24 cellular contexts compared by ENCODE assay signal in the genomic region with DNA sequence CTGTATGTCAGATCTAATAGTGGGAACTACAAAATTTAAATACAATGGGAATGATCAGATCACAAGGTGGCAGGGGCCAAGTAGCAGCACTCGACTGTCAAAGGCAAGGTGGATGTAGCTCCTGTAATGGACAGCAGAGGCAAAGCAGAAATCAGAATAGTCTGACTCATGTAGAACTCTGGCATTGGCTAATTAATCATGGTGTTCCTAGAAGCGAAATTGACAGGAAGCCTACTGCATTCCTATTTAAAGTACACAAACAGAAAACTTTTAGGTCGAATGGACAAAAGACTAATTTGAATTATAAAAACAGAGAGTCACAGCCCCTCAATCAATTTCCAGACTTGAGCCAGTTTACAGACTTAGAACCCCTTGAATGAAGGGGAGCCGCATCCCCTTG. TPM values are rescaled to one million over a fixed set of nuclear protein-coding genes. Genes with fewer than 3 reads are reported as not detected.
DNase-seq lines count a peak whose midpoint lies in the region; ATAC-seq, FAIRE-seq and TF ChIP-seq lines count a peak whose summit lies in the region.
"Had no signal": no experiment of that assay in that cellular context is flagged by ENCODE, and none has a peak within 500 bp of the region (broad histone marks: within the 10 kb centered on the region; RNA-seq: fewer than 3 reads in every experiment).

No MANE protein-coding gene starts in this region.

- H3K9ac ChIP-seq in endothelial cell of umbilical vein (replicated peaks; ENCODE audit: extremely low read depth, insufficient read depth, low read length): no peak overlapping the region
- H3K9ac ChIP-seq: GM23248 had no signal

- POLR2A ChIA-PET in endothelial cell of umbilical vein (lab: Charles Lee): no interaction called here
- POLR2A ChIA-PET in activated CD8-positive, alpha-beta T cell treated with anti-CD3 and anti-CD28 coated beads, Interleukin-2, amount 10 ng/mL, durations not matched to agents 7 days and 5 days (lab: Charles Lee): no interaction called here

- peaks cover 11% of the 10 kb centered on the region for H3K9me3 Mint-ChIP-seq in natural killer cell treated with Interleukin-12 subunit alpha and Interleukin-12 subunit beta and Interleukin-15 and Interleukin-18, amount 100 ng/mL, for 72 hours
- no peaks in the 10 kb centered on the region for H3K9me3 Mint-ChIP-seq in natural killer cell
- peaks cover 7% of the 10 kb centered on the region for H3K9me3 Mint-ChIP-seq in activated CD8-positive, alpha-beta T cell treated with anti-CD3 and anti-CD28 coated beads, Interleukin-2, amount 10 ng/mL, durations not matched to agents 7 days and 5 days (ENCODE audit: insufficient read depth)

- TF ChIP-seq CTCF in natural killer cell (IDR thresholded peaks at IDR 0.05) (no peak), endothelial cell of umbilical vein (IDR thresholded peaks at IDR 0.05; ENCODE audit: extremely low read depth in 1 of 2, insufficient read depth in 1 of 2, low read depth in 1 of 2, low read length in 2 of 2) (no peak)

- H3K4me1 Mint-ChIP-seq in natural killer cell treated with Interleukin-12 subunit alpha and Interleukin-12 subunit beta and Interleukin-15 and Interleukin-18, amount 100 ng/mL, for 72 hours (ENCODE audit: low read depth in 2 of 2): peaks cover 82 to 83% of the 10 kb centered on the region in 2 donors
- H3K4me1 Mint-ChIP-seq in natural killer cell: peaks cover 45 to 56% of the 10 kb centered on the region in 2 donors
- H3K4me1 Mint-ChIP-seq in activated CD8-positive, alpha-beta T cell treated with anti-CD3 and anti-CD28 coated beads, Interleukin-2, amount 10 ng/mL, durations not matched to agents 7 days and 5 days (ENCODE audit: low read depth): peaks cover 31% of the 10 kb centered on the region

- dilution Hi-C loops in endothelial cell of umbilical vein (cut with MboI; ENCODE audit: extremely low pct_ligation_motif_present, low sequenced_read_pairs): no loop called here

- no peaks in the 10 kb centered on the region for H3K79me2 ChIP-seq in endothelial cell of umbilical vein (ENCODE audit: control insufficient read depth, insufficient read depth, low read length)

- H3K9me3 ChIP-seq in endothelial cell of umbilical vein (replicated peaks; ENCODE audit: control insufficient read depth, insufficient read depth, low read length): no peaks in the 10 kb centered on the region
- H3K9me3 ChIP-seq: A549 had no signal

- no peak overlapping the region for H3K4me3 Mint-ChIP-seq in natural killer cell treated with Interleukin-12 subunit alpha and Interleukin-12 subunit beta and Interleukin-15 and Interleukin-18, amount 100 ng/mL, for 72 hours
- H3K4me3 Mint-ChIP-seq in natural killer cell: no peak overlapping the region
- no peak overlapping the region for H3K4me3 Mint-ChIP-seq in activated CD8-positive, alpha-beta T cell treated with anti-CD3 and anti-CD28 coated beads, Interleukin-2, amount 10 ng/mL, durations not matched to agents 7 days and 5 days
- H3K4me3 Mint-ChIP-seq: CD4-positive, alpha-beta memory T cell; H9 had no signal

- no peak overlapping the region for H3K27ac ChIP-seq in endothelial cell of umbilical vein (ENCODE audit: insufficient read depth, low read depth, low read length)
- H3K27ac ChIP-seq: A549, GM23248 had no signal

- peak overlapping the region; percentile 82 to 97 for H3K27ac Mint-ChIP-seq in natural killer cell treated with Interleukin-12 subunit alpha and Interleukin-12 subunit beta and Interleukin-15 and Interleukin-18, amount 100 ng/mL, for 72 hours
- H3K27ac Mint-ChIP-seq in natural killer cell: no peak overlapping the region
- H3K27ac Mint-ChIP-seq in activated CD8-positive, alpha-beta T cell treated with anti-CD3 and anti-CD28 coated beads, Interleukin-2, amount 10 ng/mL, durations not matched to agents 7 days and 5 days: no peak overlapping the region
- H3K27ac Mint-ChIP-seq: CD4-positive, alpha-beta memory T cell; H9 had no signal

- peak; percentile 37 for FAIRE-seq in endothelial cell of umbilical vein (lab: Jason Lieb, UNC)
- FAIRE-seq: A549, G401.6, GM12892 had no signal

- H3K9me1 ChIP-seq in endothelial cell of umbilical vein (replicated peaks; ENCODE audit: control insufficient read depth, extremely low read depth, insufficient read depth, low read length): no peaks in the 10 kb centered on the region

- no peaks in the 10 kb centered on the region for H3K27me3 Mint-ChIP-seq in natural killer cell treated with Interleukin-12 subunit alpha and Interleukin-12 subunit beta and Interleukin-15 and Interleukin-18, amount 100 ng/mL, for 72 hours
- peaks cover 0 to 4% of the 10 kb centered on the region in 2 donors for H3K27me3 Mint-ChIP-seq in natural killer cell (ENCODE audit: low read depth in 2 of 2)
- no peaks in the 10 kb centered on the region for H3K27me3 Mint-ChIP-seq in activated CD8-positive, alpha-beta T cell treated with anti-CD3 and anti-CD28 coated beads, Interleukin-2, amount 10 ng/mL, durations not matched to agents 7 days and 5 days (ENCODE audit: low read depth)

- no peak for TF ChIP-seq POLR2A in endothelial cell of umbilical vein (IDR thresholded peaks at IDR 0.05; ENCODE audit: low read depth, low read length)

- BruUV-seq in endothelial cell of umbilical vein (replicated peaks; lab: Mats Ljungman, UMichigan): no TSS peak

- no peaks in the 10 kb centered on the region for H3K36me3 ChIP-seq in endothelial cell of umbilical vein (ENCODE audit: control insufficient read depth in 2 of 2, extremely low read depth in 1 of 2, insufficient read depth in 2 of 2, low read length in 2 of 2)

- H4K20me1 ChIP-seq in endothelial cell of umbilical vein (replicated peaks; ENCODE audit: control insufficient read depth, extremely low read depth, insufficient read depth, low read length): no peaks in the 10 kb centered on the region

- H3K4me3 ChIP-seq in endothelial cell of umbilical vein (replicated peaks in 1 of 3; ENCODE audit: insufficient read depth in 1 of 3, low read depth in 1 of 3, low read length in 3 of 3): no peak overlapping the region
- H3K4me3 ChIP-seq: A549, GM23248 had no signal

- no peak for ATAC-seq in natural killer cell treated with Interleukin-12 subunit alpha and Interleukin-12 subunit beta and Interleukin-15 and Interleukin-18, amount 100 ng/mL, for 72 hours
- ATAC-seq in natural killer cell (no peak), GM19452 (IDR thresholded peaks at IDR 0.05; ENCODE audit: unreplicated experiment) (no peak)
- no peak for ATAC-seq in activated CD8-positive, alpha-beta T cell treated with anti-CD3 and anti-CD28 coated beads, Interleukin-2, amount 10 ng/mL, durations not matched to agents 7 days and 5 days
- ATAC-seq: A549, HCT116 had no signal

- H2AFZ ChIP-seq in endothelial cell of umbilical vein (ENCODE audit: low read depth, low read length): no peak overlapping the region
- H2AFZ ChIP-seq: GM23248 had no signal

- H3K27me3 ChIP-seq in endothelial cell of umbilical vein (ENCODE audit: control insufficient read depth in 2 of 2, insufficient read depth in 2 of 2, low read length in 2 of 2): no peaks in the 10 kb centered on the region

- H3K4me2 ChIP-seq in endothelial cell of umbilical vein (ENCODE audit: insufficient read depth, low read length): no peak overlapping the region
- H3K4me2 ChIP-seq: A549 had no signal

- H3K36me3 Mint-ChIP-seq in natural killer cell treated with Interleukin-12 subunit alpha and Interleukin-12 subunit beta and Interleukin-15 and Interleukin-18, amount 100 ng/mL, for 72 hours: peaks cover 22% of the 10 kb centered on the region
- H3K36me3 Mint-ChIP-seq in natural killer cell: no peaks in the 10 kb centered on the region
- H3K36me3 Mint-ChIP-seq in activated CD8-positive, alpha-beta T cell treated with anti-CD3 and anti-CD28 coated beads, Interleukin-2, amount 10 ng/mL, durations not matched to agents 7 days and 5 days (ENCODE audit: low read depth): peaks cover 7% of the 10 kb centered on the region
- H3K36me3 Mint-ChIP-seq: CD4-positive, alpha-beta memory T cell had no signal

- no peak for DNase-seq in natural killer cell treated with Interleukin-12 subunit alpha and Interleukin-12 subunit beta and Interleukin-15 and Interleukin-18, amount 100 ng/mL, for 72 hours (ENCODE audit: low spot score)
- DNase-seq in natural killer cell: no peak
- DNase-seq in M059J (ENCODE audit: low read depth): peak; percentile 47
- DNase-seq in endothelial cell of umbilical vein (ENCODE audit: low read depth, low spot score): no peak
- peak; percentile 56 for DNase-seq in renal cortical epithelial cell (ENCODE audit: low read depth)
- DNase-seq in AG08395 (ENCODE audit: low spot score): no peak
- DNase-seq in activated CD8-positive, alpha-beta T cell treated with anti-CD3 and anti-CD28 coated beads, Interleukin-2, amount 10 ng/mL, durations not matched to agents 7 days and 5 days: no peak
- DNase-seq: 8988T; ACHN; C1 segment of cervical spinal cord; Calu3; CD4-positive, alpha-beta memory T cell; COR-L47; DMS53; DMS79 treated with DMSO at 0.1 percent for 48 hours; GM23248; H9 had no signal

- H3K4me1 ChIP-seq in endothelial cell of umbilical vein (ENCODE audit: control insufficient read depth, extremely low read depth, insufficient read depth, low read length): peaks cover 11% of the 10 kb centered on the region
- H3K4me1 ChIP-seq: A549 had no signal

- intact Hi-C loops in natural killer cell (cut with micrococcal nuclease): no loop called here
- intact Hi-C loops in endothelial cell of umbilical vein (cut with micrococcal nuclease): no loop called here

- CTCF ChIA-PET in endothelial cell of umbilical vein (lab: Charles Lee): no interaction called here
- CTCF ChIA-PET in activated CD8-positive, alpha-beta T cell treated with anti-CD3 and anti-CD28 coated beads, Interleukin-2, amount 10 ng/mL, durations not matched to agents 7 days and 5 days (lab: Charles Lee): interaction anchor here (1.3 to 1.7 kb wide), 2 partner anchors 10 kb away, joined by 4 read pairs; no protein-coding TSS in a partner anchor

RNA-seq across cellular contexts. Expression of a gene that starts 17.4 kb away (rescaled TPM):
- total RNA-seq in natural killer cell treated with Interleukin-12 subunit alpha and Interleukin-12 subunit beta and Interleukin-15 and Interleukin-18, amount 100 ng/mL, for 72 hours: 100 to 1,000 TPM; 265 to 317 TPM
- total RNA-seq in natural killer cell: 10 to 100 TPM; 18.2 to 51.2 (median 24.8) TPM
- total RNA-seq in M059J (2014; rRNA removed; shearing (Covaris generic)): 0.30 and 0.62 TPM in 2 replicates
- 0.42 and 0.48 TPM in 2 replicates for total RNA-seq in endothelial cell of umbilical vein
- polyA plus RNA-seq in endothelial cell of umbilical vein: 0.05 TPM in 1 of 2 replicates, not detected in the other
- 0.10 and 0.14 TPM in 2 replicates for polyA plus RNA-seq in endothelial cell of umbilical vein (2011; cell fraction: cytosol; rRNA removed)
- 0.05 and 0.08 TPM in 2 replicates for polyA plus RNA-seq in endothelial cell of umbilical vein (2011; cell fraction: nucleus; rRNA removed)
- 0.04 and 0.12 TPM in 2 replicates for polyA plus RNA-seq in endothelial cell of umbilical vein (2012)
- polyA minus RNA-seq in endothelial cell of umbilical vein: 0.24 TPM in 1 of 2 replicates, not detected in the other
- not detected for polyA minus RNA-seq in endothelial cell of umbilical vein (2011; cell fraction: cytosol; rRNA and poly(A)+ RNA removed)
- polyA minus RNA-seq in endothelial cell of umbilical vein (2011; cell fraction: nucleus; rRNA and poly(A)+ RNA removed): not detected in 2 replicates
- 0.10 and 1.7 TPM in 2 replicates for total RNA-seq in renal cortical epithelial cell
- 10 to 100 TPM; 17.3 to 19.6 TPM for total RNA-seq in activated CD8-positive, alpha-beta T cell treated with anti-CD3 and anti-CD28 coated beads, Interleukin-2, amount 10 ng/mL, durations not matched to agents 7 days and 5 days
- total RNA-seq: Calu3, GM23248, H4 had no signal
- polyA plus RNA-seq: A549, BJ had no signal

Comparison
In these comparisons a context has a peak if more than half of its experiments do, and no peak if none do; other contexts are left out.
1. H3K27ac Mint-ChIP-seq: peak in natural killer cell treated with Interleukin-12 subunit alpha and Interleukin-12 subunit beta and Interleukin-15 and Interleukin-18, amount 100 ng/mL, for 72 hours (2 of 2); none in natural killer cell (0 of 2) and activated CD8-positive, alpha-beta T cell treated with anti-CD3 and anti-CD28 coated beads, Interleukin-2, amount 10 ng/mL, durations not matched to agents 7 days and 5 days (single experiment).
2. DNase-seq: peak in M059J (single experiment) and renal cortical epithelial cell (single experiment); none in natural killer cell treated with Interleukin-12 subunit alpha and Interleukin-12 subunit beta and Interleukin-15 and Interleukin-18, amount 100 ng/mL, for 72 hours (single experiment), natural killer cell (single experiment), endothelial cell of umbilical vein (single experiment), AG08395 (single experiment) and activated CD8-positive, alpha-beta T cell treated with anti-CD3 and anti-CD28 coated beads, Interleukin-2, amount 10 ng/mL, durations not matched to agents 7 days and 5 days (single experiment).